9 cellular contexts compared by ENCODE assay signal in the genomic region with DNA sequence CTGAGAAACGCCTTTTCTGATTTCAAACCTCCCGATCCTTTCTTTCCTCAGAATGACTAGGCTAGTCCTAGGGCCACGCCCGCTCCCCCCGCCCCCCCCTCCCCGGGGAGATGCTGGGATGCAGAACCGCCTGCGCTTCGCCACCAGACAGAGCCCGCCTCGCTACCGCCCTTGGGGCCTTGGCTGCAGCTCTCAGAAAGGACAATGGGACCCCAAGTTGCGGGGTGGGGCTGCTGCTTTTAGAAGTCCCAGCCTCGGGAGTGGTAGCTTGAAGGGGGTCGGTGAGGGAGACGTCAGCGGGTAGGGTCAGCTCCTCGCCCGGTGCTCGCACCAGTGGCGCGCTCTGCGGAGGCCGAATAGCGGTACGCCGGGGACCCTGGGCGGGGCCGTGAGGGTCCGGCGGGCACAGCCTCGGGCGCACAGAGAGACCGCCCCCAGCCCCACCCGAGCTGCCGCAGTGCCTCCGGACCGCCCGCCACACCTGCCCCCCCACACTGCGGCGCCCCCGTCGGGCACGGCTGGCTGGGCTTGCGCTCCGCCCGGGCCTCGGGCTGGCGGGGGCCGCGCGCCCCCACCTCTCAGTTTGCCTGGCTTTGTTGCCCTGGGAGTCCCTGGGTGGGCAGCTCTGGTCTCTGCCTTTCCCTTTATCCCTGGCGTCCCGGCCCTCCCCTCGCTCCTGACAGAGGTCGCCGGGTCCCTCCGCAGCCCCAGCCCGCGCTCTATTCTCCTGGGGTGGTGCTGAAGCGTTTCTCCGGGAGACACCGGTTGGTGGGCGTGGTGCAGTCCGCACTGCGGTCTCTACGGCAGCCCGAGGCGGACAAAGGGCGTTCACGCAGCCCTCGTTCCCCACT. TPM values are rescaled to one million over a fixed set of nuclear protein-coding genes. Genes with fewer than 3 reads are reported as not detected.
DNase-seq lines count a peak whose midpoint lies in the region; ATAC-seq, FAIRE-seq and TF ChIP-seq lines count a peak whose summit lies in the region.
"Had no signal": no experiment of that assay in that cellular context is flagged by ENCODE, and none has a peak within 500 bp of the region (broad histone marks: within the 10 kb centered on the region; RNA-seq: fewer than 3 reads in every experiment).

No MANE protein-coding gene starts in this region.

- no peaks in the 10 kb centered on the region for H3K9me3 Mint-ChIP-seq in activated T-helper 17 cell treated with anti-CD3 and anti-CD28 coated beads, Interleukin-2, amount 50 U/mL, for 72 hours

- H3K9me3 ChIP-seq in SJCRH30 (replicated peaks) (no peaks in the 10 kb centered on the region), endocrine pancreas (ENCODE audit: control insufficient read depth, low read length) (peaks cover 2% of the 10 kb centered on the region), subcutaneous abdominal adipose tissue (ENCODE audit: control insufficient read depth in 5 of 5, low read length in 5 of 5) (peaks cover 0 to 3% (median 0%) of the 10 kb centered on the region in 5 donors)

- H3K27me3 Mint-ChIP-seq in activated T-helper 17 cell treated with anti-CD3 and anti-CD28 coated beads, Interleukin-2, amount 50 U/mL, for 72 hours: peaks cover 45% of the 10 kb centered on the region

- TF ChIP-seq CTCF in lower leg skin (IDR thresholded peaks at IDR 0.05): no peak

- intact Hi-C loops in lower leg skin (cut with DNase I; ENCODE audit: low total_unique reads): no loop called here

- DNase-seq in DMS153 (lab: John Stamatoyannopoulos, UW) (peak; percentile 22), DMS153 treated with DMSO at 0.1 percent for 48 hours (lab: John Stamatoyannopoulos, UW; ENCODE audit: unreplicated experiment) (no peak), HTR-8/SVneo (ENCODE audit: insufficient read length, low spot score) (peak; percentile 66), SJCRH30 (peak; percentile 81 to 83), lower leg skin (ENCODE audit: low spot score in 2 of 2) (peak; percentile 65 to 95)

- H3K9ac ChIP-seq in endocrine pancreas (ENCODE audit: control insufficient read depth, insufficient read depth, low read length): peak overlapping the region; percentile 88
- H3K9ac ChIP-seq in subcutaneous abdominal adipose tissue (ENCODE audit: low read length in 5 of 5): peak overlapping the region in 4 of 5 donors; percentile 46 to 82 (median 64)

- H3K4me3 Mint-ChIP-seq in activated T-helper 17 cell treated with anti-CD3 and anti-CD28 coated beads, Interleukin-2, amount 50 U/mL, for 72 hours: no peak overlapping the region

- TF ChIP-seq POLR2A in lower leg skin (IDR thresholded peaks at IDR 0.05): no peak

- 0 to 1% methylated on average over 36 to 41 of the region's 72 CpGs for WGBS in lower leg skin, 2 donors

- peak overlapping the region; percentile 6; the same call in 1 of the 2 replicates for H3K27ac ChIP-seq in SJCRH30
- peak overlapping the region; percentile 43 for H3K27ac ChIP-seq in subcutaneous abdominal adipose tissue (ENCODE audit: low read depth, low read length)

- no peak overlapping the region for H3K27ac Mint-ChIP-seq in activated T-helper 17 cell treated with anti-CD3 and anti-CD28 coated beads, Interleukin-2, amount 50 U/mL, for 72 hours

- no peaks in the 10 kb centered on the region for H3K36me3 ChIP-seq in SJCRH30
- H3K36me3 ChIP-seq in endocrine pancreas (ENCODE audit: control insufficient read depth, insufficient read depth, low read length): no peaks in the 10 kb centered on the region
- no peaks in the 10 kb centered on the region for H3K36me3 ChIP-seq in subcutaneous abdominal adipose tissue (ENCODE audit: control insufficient read depth in 5 of 5, insufficient read depth in 5 of 5, low read length in 5 of 5)

- H3K4me1 ChIP-seq in SJCRH30: peaks cover 3% of the 10 kb centered on the region; the same call in 1 of the 2 replicates
- H3K4me1 ChIP-seq in endocrine pancreas (ENCODE audit: control insufficient read depth, insufficient read depth, low read length): peaks cover 5% of the 10 kb centered on the region
- H3K4me1 ChIP-seq in subcutaneous abdominal adipose tissue (ENCODE audit: control insufficient read depth in 5 of 5, insufficient read depth in 5 of 5, low read length in 5 of 5): peaks cover 2 to 42% (median 39%) of the 10 kb centered on the region in 5 donors

- H3K27me3 ChIP-seq in SJCRH30: no peaks in the 10 kb centered on the region
- H3K27me3 ChIP-seq in endocrine pancreas (ENCODE audit: control insufficient read depth, insufficient read depth, low read length): no peaks in the 10 kb centered on the region
- peaks cover 0 to 4% (median 0%) of the 10 kb centered on the region in 5 donors for H3K27me3 ChIP-seq in subcutaneous abdominal adipose tissue (ENCODE audit: control insufficient read depth in 5 of 5, insufficient read depth in 4 of 5, low read length in 5 of 5)

- peaks cover 11% of the 10 kb centered on the region for H3K36me3 Mint-ChIP-seq in activated T-helper 17 cell treated with anti-CD3 and anti-CD28 coated beads, Interleukin-2, amount 50 U/mL, for 72 hours (ENCODE audit: low read depth)

- ATAC-seq in activated T-helper 17 cell treated with anti-CD3 and anti-CD28 coated beads, Interleukin-2, amount 50 U/mL, for 72 hours (replicated peaks): no peak

- H3K4me1 Mint-ChIP-seq in activated T-helper 17 cell treated with anti-CD3 and anti-CD28 coated beads, Interleukin-2, amount 50 U/mL, for 72 hours: peaks cover 4% of the 10 kb centered on the region

- H3K4me3 ChIP-seq in SJCRH30 (peak overlapping the region; percentile 68), endocrine pancreas (ENCODE audit: control insufficient read depth, insufficient read depth, low read length) (peak overlapping the region; percentile 57), lower leg skin (ENCODE audit: low read depth, poor library complexity, severe bottlenecking) (peak overlapping the region; percentile 69), subcutaneous abdominal adipose tissue (ENCODE audit: low read depth in 1 of 5, low read length in 5 of 5) (peak overlapping the region; percentile 80 to 92 (median 82))

- FAIRE-seq in HTR-8/SVneo (lab: Jason Lieb, UNC): peak; percentile 62
- FAIRE-seq: colon had no signal

RNA-seq across cellular contexts. Expression of a gene that starts 1.1 kb away (rescaled TPM):
- total RNA-seq in SJCRH30 (2014; rRNA removed; shearing (Covaris generic)): 19.0 and 19.2 TPM in 2 replicates
- 100 to 1,000 TPM in 1 of 4 donors, 10 to 100 TPM in 3; 26.3 to 218 (median 73.9) TPM for total RNA-seq in lower leg skin
- under 1 TPM; 0.04 to 0.11 TPM for total RNA-seq in activated T-helper 17 cell treated with anti-CD3 and anti-CD28 coated beads, Interleukin-2, amount 50 U/mL, for 72 hours

Comparison
In these comparisons a context has a peak if more than half of its experiments do, and no peak if none do; other contexts are left out.
1. RNA of a gene that starts 1.1 kb away (total RNA-seq): 26.3 to 218 TPM in lower leg skin and 19.0 to 19.2 TPM in SJCRH30; 0.04 to 0.11 TPM in activated T-helper 17 cell treated with anti-CD3 and anti-CD28 coated beads, Interleukin-2, amount 50 U/mL, for 72 hours; every median in the first group is over 10 times any median in the second.
2. Peak in every context shown above with its lines, with median percentiles within 50 percentile points of each other: H3K4me3 ChIP-seq.